Comparison of ENCODE assay signal across 8 cellular contexts in genomic region chr15:49225572-49226281, GRCh38. TPM values are rescaled to one million over a fixed set of nuclear protein-coding genes. Genes with fewer than 3 reads are reported as not detected.
A peak's percentile ranks its signal among the peaks of the same experiment; 100 is the strongest.
DNase-seq lines count a peak whose midpoint lies in the region; ATAC-seq and TF ChIP-seq lines count a peak whose summit lies in the region.
"Had no signal": no experiment of that assay in that cellular context is flagged by ENCODE, and none has a peak within 500 bp of the region (broad histone marks: within the 10 kb centered on the region; RNA-seq: fewer than 3 reads in every experiment).

No MANE protein-coding gene starts in this region.

- no peak overlapping the region for H3K4ac ChIP-seq in H9 (ENCODE audit: low read depth, low read length)

- H3K27me3 ChIP-seq in H9 (ENCODE audit: insufficient read depth, low read length) = no peaks in the 10 kb centered on the region

- no peak overlapping the region for H3T11ph ChIP-seq in H9 (ENCODE audit: low read length)

- H3K79me2 ChIP-seq in H9 (ENCODE audit: insufficient read depth, low read length) = no peaks in the 10 kb centered on the region; the same call in 1 of the 2 replicates

- H3K14ac ChIP-seq in H9 (ENCODE audit: insufficient read depth, low read length) = no peak overlapping the region

- no peak overlapping the region for H2AK5ac ChIP-seq in H9 (ENCODE audit: insufficient read length, low read length)

- no peak overlapping the region for H4K5ac ChIP-seq in H9 (ENCODE audit: insufficient read length, low read depth, low read length)

- TF ChIP-seq POLR2A in erythroblast (IDR thresholded peaks at IDR 0.05; ENCODE audit: low read length) = no peak

- H3K4me1 Mint-ChIP-seq in H9 (peaks cover 24 to 27% of the 10 kb centered on the region in 2 experiments), progenitor cell of endocrine pancreas (ENCODE audit: low read depth) (no peaks in the 10 kb centered on the region)

- H2BK120ac ChIP-seq in H9 (ENCODE audit: low read depth, low read length, poor library complexity, severe bottlenecking) = no peak overlapping the region

- no peaks in the 10 kb centered on the region for H3K23me2 ChIP-seq in H9 (ENCODE audit: insufficient read length, low read depth, low read length, poor library complexity, severe bottlenecking)

- no peak overlapping the region for H2BK15ac ChIP-seq in H9 (ENCODE audit: low read depth, low read length)

- no peak overlapping the region for H3K18ac ChIP-seq in H9 (ENCODE audit: insufficient read length, low read depth, low read length)

- peak; percentile 86 for DNase-seq in H9
- DNase-seq in OCI-M1 (lab: John Stamatoyannopoulos, UW) = peak; percentile 90
- peak; percentile 82 to 90 for DNase-seq in erythroblast (lab: John Stamatoyannopoulos, UW)
- DNase-seq in progenitor cell of endocrine pancreas (ENCODE audit: low spot score, unreplicated experiment) = no peak
- no peak for DNase-seq in activated CD4-positive, alpha-beta T cell treated with anti-CD3 and anti-CD28 coated beads, Interleukin-2, amount 50 U/mL, for 1 hour
- DNase-seq in T-helper 2 cell = no peak
- DNase-seq: naive B cell had no signal

- H3K79me1 ChIP-seq in H9 (ENCODE audit: insufficient read depth, low read depth, low read length, poor library complexity, severe bottlenecking) = no peaks in the 10 kb centered on the region

- no peak overlapping the region for H3K56ac ChIP-seq in H9 (ENCODE audit: insufficient read length, low read depth, low read length)

- WGBS in H9 (ENCODE audit: extremely low coverage, insufficient read length, low lambda C conversion rate) = no CpG with 5 or more reads among the region's 3 CpGs

- H3K4me3 Mint-ChIP-seq in H9 = no peak overlapping the region
- H3K4me3 Mint-ChIP-seq in progenitor cell of endocrine pancreas (ENCODE audit: low read depth) = no peak overlapping the region

- H3K4me1 ChIP-seq in H9 (ENCODE audit: insufficient read depth, low read length) = peaks cover 2% of the 10 kb centered on the region; the same call in 1 of the 2 replicates

- H2BK5ac ChIP-seq in H9 (ENCODE audit: insufficient read length, low read length) = no peak overlapping the region

- H4K91ac ChIP-seq in H9 (ENCODE audit: insufficient read length, low read depth, low read length) = no peak overlapping the region

- no peaks in the 10 kb centered on the region for H3K9me3 ChIP-seq in H9 (ENCODE audit: control insufficient read depth, low read depth, low read length)

- H3K4me2 ChIP-seq in H9 (ENCODE audit: insufficient read depth, insufficient read length, low read length) = no peak overlapping the region

- H3K9me3 Mint-ChIP-seq in H9 (peaks cover 4 to 6% of the 10 kb centered on the region in 2 experiments; a peak in 3 of 5 replicates), progenitor cell of endocrine pancreas (ENCODE audit: low read depth) (peaks cover 13% of the 10 kb centered on the region)

- H2BK20ac ChIP-seq in H9 (ENCODE audit: low read depth, low read length, poor library complexity, severe bottlenecking) = no peak overlapping the region

- no peak overlapping the region for H3K9ac ChIP-seq in H9 (ENCODE audit: extremely low read depth, insufficient read length, low read length)

- no peak overlapping the region for H2BK12ac ChIP-seq in H9 (ENCODE audit: insufficient read length, low read depth, low read length)

- H2AFZ ChIP-seq in H9 (ENCODE audit: low read length) = no peak overlapping the region

- H3K27ac Mint-ChIP-seq in H9 (peak overlapping the region in 2 of 3 experiments; percentile 69 to 73; a peak in 2 of 7 replicates), progenitor cell of endocrine pancreas (no peak overlapping the region)
- H3K27ac Mint-ChIP-seq: naive B cell had no signal

- H4K20me1 ChIP-seq in H9 (ENCODE audit: control insufficient read depth, insufficient read depth, insufficient read length) = no peaks in the 10 kb centered on the region

- no peak overlapping the region for H4K8ac ChIP-seq in H9 (replicated peaks; ENCODE audit: insufficient read length, low read depth, low read length)

- H3K36me3 Mint-ChIP-seq in H9 (ENCODE audit: insufficient read depth in 1 of 3, low read depth in 3 of 3) (peaks cover 0 to 7% (median 3%) of the 10 kb centered on the region in 3 experiments; a peak in 4 of 7 replicates), progenitor cell of endocrine pancreas (ENCODE audit: insufficient read depth) (peaks cover 11% of the 10 kb centered on the region)

- no peak overlapping the region for H3K23ac ChIP-seq in H9 (ENCODE audit: insufficient read length, low read depth, low read length)

- H3K27me3 Mint-ChIP-seq in H9 (ENCODE audit: low read depth) = no peaks in the 10 kb centered on the region
- H3K27me3 Mint-ChIP-seq in progenitor cell of endocrine pancreas = no peaks in the 10 kb centered on the region
- H3K27me3 Mint-ChIP-seq: naive B cell had no signal

- H3K27ac ChIP-seq in H9 (ENCODE audit: insufficient read length, low read depth, low read length) = no peak overlapping the region

- ATAC-seq in GM19467 (IDR thresholded peaks at IDR 0.05; ENCODE audit: unreplicated experiment) = no peak

- TF ChIP-seq CTCF in H9 (conservative IDR thresholded peaks at IDR 0.05) = peak; percentile 80
- peak; percentile 43 for TF ChIP-seq CTCF in progenitor cell of endocrine pancreas (IDR thresholded peaks at IDR 0.05; ENCODE audit: unreplicated experiment)

RNA-seq across cellular contexts. Expression of gene GALK2, which starts 55.7 kb away (rescaled TPM):
- total RNA-seq in H9 (2021) (12.4 and 13.7 TPM in 2 replicates), progenitor cell of endocrine pancreas (21.1 and 22.0 TPM in 2 replicates)

Comparison
In these comparisons a context has a peak if more than half of its experiments do, and no peak if none do; other contexts are left out.
1. DNase-seq: peak in H9 (single experiment), OCI-M1 (single experiment) and erythroblast (2 of 2); none in progenitor cell of endocrine pancreas (single experiment), activated CD4-positive, alpha-beta T cell treated with anti-CD3 and anti-CD28 coated beads, Interleukin-2, amount 50 U/mL, for 1 hour (single experiment) and T-helper 2 cell (0 of 5).